In the genomic region with DNA sequence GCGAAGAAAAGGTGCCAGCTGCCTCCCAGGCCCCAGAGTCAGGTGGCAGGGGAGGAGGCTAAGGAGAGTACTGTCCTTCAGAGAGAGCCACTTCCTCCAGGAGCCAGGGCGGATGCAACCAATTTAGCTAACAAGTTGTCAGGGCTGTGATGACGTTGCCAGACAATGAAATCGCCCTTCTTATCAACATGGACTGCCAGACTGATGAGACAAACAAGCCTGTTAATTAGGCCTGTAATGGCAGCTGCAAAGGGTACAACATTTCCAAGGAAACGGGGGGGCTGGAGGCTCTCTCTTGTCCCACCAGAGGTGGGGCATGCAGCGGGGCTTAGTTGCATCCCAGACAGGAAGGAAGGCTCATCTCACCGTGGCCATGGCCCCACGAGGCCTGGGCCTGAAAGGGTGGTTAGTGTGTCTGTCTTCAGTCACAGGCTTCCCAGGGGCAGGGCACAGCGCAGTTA, we compare ENCODE assay signal across 1 cellular context.
TF ChIP-seq lines count a peak whose summit lies in the region.

No MANE protein-coding gene starts in this region.

TF ChIP-seq in SK-N-SH, 30 proteins besides CTCF, POLR2A, EP300 and RAD21 (continued from another document):
- TF ChIP-seq, protein P1, sequence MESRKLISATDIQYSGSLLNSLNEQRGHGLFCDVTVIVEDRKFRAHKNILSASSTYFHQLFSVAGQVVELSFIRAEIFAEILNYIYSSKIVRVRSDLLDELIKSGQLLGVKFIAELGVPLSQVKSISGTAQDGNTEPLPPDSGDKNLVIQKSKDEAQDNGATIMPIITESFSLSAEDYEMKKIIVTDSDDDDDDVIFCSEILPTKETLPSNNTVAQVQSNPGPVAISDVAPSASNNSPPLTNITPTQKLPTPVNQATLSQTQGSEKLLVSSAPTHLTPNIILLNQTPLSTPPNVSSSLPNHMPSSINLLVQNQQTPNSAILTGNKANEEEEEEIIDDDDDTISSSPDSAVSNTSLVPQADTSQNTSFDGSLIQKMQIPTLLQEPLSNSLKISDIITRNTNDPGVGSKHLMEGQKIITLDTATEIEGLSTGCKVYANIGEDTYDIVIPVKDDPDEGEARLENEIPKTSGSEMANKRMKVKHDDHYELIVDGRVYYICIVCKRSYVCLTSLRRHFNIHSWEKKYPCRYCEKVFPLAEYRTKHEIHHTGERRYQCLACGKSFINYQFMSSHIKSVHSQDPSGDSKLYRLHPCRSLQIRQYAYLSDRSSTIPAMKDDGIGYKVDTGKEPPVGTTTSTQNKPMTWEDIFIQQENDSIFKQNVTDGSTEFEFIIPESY (IDR thresholded peaks at IDR 0.05; ENCODE audit: borderline replicate concordance, low read depth): no peak
- TF ChIP-seq RFX5 (IDR thresholded peaks at IDR 0.05; ENCODE audit: low read length) (no peak), POLR2AphosphoS5 (IDR thresholded peaks at IDR 0.05; ENCODE audit: low read depth, low read length) (no peak), FOXJ3 (CRISPR knock-in tag; IDR thresholded peaks at IDR 0.05) (peak; percentile 95), YY1 (IDR thresholded peaks at IDR 0.05; ENCODE audit: low read depth) (no peak), NFIC (IDR thresholded peaks at IDR 0.05; ENCODE audit: borderline replicate concordance) (no peak), RCOR1 (IDR thresholded peaks at IDR 0.05; ENCODE audit: low read length) (peak; percentile 93; the same call in 1 of the 2 replicates), FOXM1 (IDR thresholded peaks at IDR 0.05; ENCODE audit: low read depth) (no peak)
- TF ChIP-seq, protein P2, sequence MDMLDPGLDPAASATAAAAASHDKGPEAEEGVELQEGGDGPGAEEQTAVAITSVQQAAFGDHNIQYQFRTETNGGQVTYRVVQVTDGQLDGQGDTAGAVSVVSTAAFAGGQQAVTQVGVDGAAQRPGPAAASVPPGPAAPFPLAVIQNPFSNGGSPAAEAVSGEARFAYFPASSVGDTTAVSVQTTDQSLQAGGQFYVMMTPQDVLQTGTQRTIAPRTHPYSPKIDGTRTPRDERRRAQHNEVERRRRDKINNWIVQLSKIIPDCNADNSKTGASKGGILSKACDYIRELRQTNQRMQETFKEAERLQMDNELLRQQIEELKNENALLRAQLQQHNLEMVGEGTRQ (IDR thresholded peaks at IDR 0.05; ENCODE audit: borderline replicate concordance, low read depth, low read length): no peak
- TF ChIP-seq, protein P3, sequence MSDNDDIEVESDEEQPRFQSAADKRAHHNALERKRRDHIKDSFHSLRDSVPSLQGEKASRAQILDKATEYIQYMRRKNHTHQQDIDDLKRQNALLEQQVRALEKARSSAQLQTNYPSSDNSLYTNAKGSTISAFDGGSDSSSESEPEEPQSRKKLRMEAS (IDR thresholded peaks at IDR 0.05; ENCODE audit: low read depth): no peak
- TF ChIP-seq, protein P4, sequence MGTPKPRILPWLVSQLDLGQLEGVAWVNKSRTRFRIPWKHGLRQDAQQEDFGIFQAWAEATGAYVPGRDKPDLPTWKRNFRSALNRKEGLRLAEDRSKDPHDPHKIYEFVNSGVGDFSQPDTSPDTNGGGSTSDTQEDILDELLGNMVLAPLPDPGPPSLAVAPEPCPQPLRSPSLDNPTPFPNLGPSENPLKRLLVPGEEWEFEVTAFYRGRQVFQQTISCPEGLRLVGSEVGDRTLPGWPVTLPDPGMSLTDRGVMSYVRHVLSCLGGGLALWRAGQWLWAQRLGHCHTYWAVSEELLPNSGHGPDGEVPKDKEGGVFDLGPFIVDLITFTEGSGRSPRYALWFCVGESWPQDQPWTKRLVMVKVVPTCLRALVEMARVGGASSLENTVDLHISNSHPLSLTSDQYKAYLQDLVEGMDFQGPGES (IDR thresholded peaks at IDR 0.05; ENCODE audit: low read depth, low read length): no peak
TF ChIP-seq in SK-N-SH: peak in this region for 5.
